In genomic region chr2:234853739-234854138, GRCh38 we compare ENCODE assay signal across 21 cellular contexts.
"Had no signal": no experiment of that assay in that cellular context is flagged by ENCODE, and none has a peak within 500 bp of the region (broad histone marks: within the 10 kb centered on the region; RNA-seq: fewer than 3 reads in every experiment).

No MANE protein-coding gene starts in this region.

- H3K4me1 ChIP-seq: psoas muscle, right atrium auricular region, tibial nerve had no signal

- H3K4me2 ChIP-seq: hepatocyte had no signal

- H2AFZ ChIP-seq: hepatocyte had no signal

- ATAC-seq: activated CD4-positive, alpha-beta T cell treated with anti-CD3 and anti-CD28 coated beads for 36 hours; activated T-cell treated with anti-CD3 and anti-CD28 coated beads, Interleukin-2, amount 50 U/mL, for 72 hours; left colon; psoas muscle had no signal

- DNase-seq: activated CD4-positive, alpha-beta T cell treated with anti-CD3 and anti-CD28 coated beads for 36 hours; activated CD4-positive, CD25-positive, alpha-beta regulatory T cell; activated naive CD4-positive, alpha-beta T cell treated with Interleukin-2 at 50 U/mL for 16 hours; activated naive CD8-positive, alpha-beta T cell treated with anti-CD3 and anti-CD28 coated beads for 36 hours; activated T-cell treated with anti-CD3 and anti-CD28 coated beads for 4 hours; activated T-cell treated with anti-CD3 and anti-CD28 coated beads, Interleukin-2, amount 50 U/mL, for 72 hours; caudate nucleus; effector memory CD4-positive, alpha-beta T cell; erythroblast; foreskin melanocyte; left colon; mammary epithelial cell; naive B cell; ovary; psoas muscle; spleen; stimulated activated naive CD4-positive, alpha-beta T cell treated with Interleukin-2 at 50 U/mL for 16 hours; T-helper 1 cell had no signal

- H3K79me2 ChIP-seq: hepatocyte had no signal

- H3K9me3 ChIP-seq: ovary, psoas muscle, right atrium auricular region, tibial nerve had no signal

- H3K27me3 ChIP-seq: hepatocyte, ovary, right atrium auricular region, spleen, tibial nerve had no signal

- H3K27ac ChIP-seq: hepatocyte, ovary, psoas muscle, right atrium auricular region, spleen, tibial nerve had no signal

- H3K4me3 ChIP-seq: hepatocyte, ovary, psoas muscle, right atrium auricular region, spleen, tibial nerve had no signal

- H3K36me3 ChIP-seq: ovary, right atrium auricular region, spleen, tibial nerve had no signal
